ENCODE assay signal across 15 cellular contexts in the genomic region with DNA sequence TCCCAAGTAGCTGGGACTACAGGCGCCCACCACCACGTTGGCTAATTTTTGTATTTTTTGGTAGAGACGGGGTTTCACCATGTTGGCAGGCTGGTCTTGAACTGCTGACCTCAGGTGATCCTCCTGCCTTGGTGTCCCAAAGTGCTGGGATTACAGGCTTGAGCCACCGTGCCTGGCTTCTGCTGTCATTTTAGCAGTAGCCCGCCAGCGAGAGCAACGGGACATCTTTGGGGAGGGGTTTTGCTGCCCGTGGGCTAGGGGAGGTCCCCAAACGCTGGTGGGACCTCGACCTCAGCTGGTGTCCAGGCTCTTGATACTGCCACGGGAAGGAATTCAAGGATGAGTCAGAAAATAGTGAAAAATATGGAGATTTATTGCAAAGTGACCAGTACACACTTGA.
DNase-seq lines count a peak whose midpoint lies in the region; ATAC-seq and TF ChIP-seq lines count a peak whose summit lies in the region.
"Had no signal": no experiment of that assay in that cellular context is flagged by ENCODE, and none has a peak within 500 bp of the region (broad histone marks: within the 10 kb centered on the region; RNA-seq: fewer than 3 reads in every experiment).

No MANE protein-coding gene starts in this region.

- H3K27me3 Mint-ChIP-seq in activated CD4-positive, alpha-beta memory T cell treated with anti-CD3 and anti-CD28 coated beads for 36 hours, result no peaks in the 10 kb centered on the region
- no peaks in the 10 kb centered on the region for H3K27me3 Mint-ChIP-seq in activated CD4-positive, alpha-beta memory T cell treated with anti-CD3 and anti-CD28 coated beads, Interleukin-2, amount 10 ng/mL, durations not matched to agents 7 days and 5 days
- no peaks in the 10 kb centered on the region for H3K27me3 Mint-ChIP-seq in T-helper 17 cell
- H3K27me3 Mint-ChIP-seq in endodermal cell (ENCODE audit: insufficient read depth), result no peaks in the 10 kb centered on the region
- no peaks in the 10 kb centered on the region for H3K27me3 Mint-ChIP-seq in progenitor cell of endocrine pancreas
- H3K27me3 Mint-ChIP-seq: CD4-positive, alpha-beta T cell had no signal

- H3K4me3 Mint-ChIP-seq in activated CD4-positive, alpha-beta memory T cell treated with anti-CD3 and anti-CD28 coated beads for 36 hours, result no peak overlapping the region
- H3K4me3 Mint-ChIP-seq in activated CD4-positive, alpha-beta memory T cell treated with anti-CD3 and anti-CD28 coated beads, Interleukin-2, amount 10 ng/mL, durations not matched to agents 7 days and 5 days, result no peak overlapping the region
- H3K4me3 Mint-ChIP-seq in T-helper 17 cell (no peak overlapping the region), endodermal cell (no peak overlapping the region), progenitor cell of endocrine pancreas (ENCODE audit: low read depth) (no peak overlapping the region)
- H3K4me3 Mint-ChIP-seq: CD4-positive, alpha-beta T cell; HFFc6 had no signal

- H3K9me3 Mint-ChIP-seq in activated CD4-positive, alpha-beta memory T cell treated with anti-CD3 and anti-CD28 coated beads for 36 hours, result no peaks in the 10 kb centered on the region
- H3K9me3 Mint-ChIP-seq in activated CD4-positive, alpha-beta memory T cell treated with anti-CD3 and anti-CD28 coated beads, Interleukin-2, amount 10 ng/mL, durations not matched to agents 7 days and 5 days, result no peaks in the 10 kb centered on the region
- no peaks in the 10 kb centered on the region for H3K9me3 Mint-ChIP-seq in endodermal cell
- no peaks in the 10 kb centered on the region for H3K9me3 Mint-ChIP-seq in progenitor cell of endocrine pancreas (ENCODE audit: low read depth)
- H3K9me3 Mint-ChIP-seq: CD4-positive, alpha-beta T cell; HFFc6 had no signal

- POLR2A ChIA-PET in activated CD4-positive, alpha-beta memory T cell treated with anti-CD3 and anti-CD28 coated beads for 36 hours (lab: Charles Lee), result no interaction called here
- POLR2A ChIA-PET in activated CD4-positive, alpha-beta memory T cell treated with anti-CD3 and anti-CD28 coated beads, Interleukin-2, amount 10 ng/mL, durations not matched to agents 7 days and 5 days (lab: Charles Lee), result no interaction called here

- H3K4me3 ChIP-seq in endodermal cell (ENCODE audit: low read length) (no peak overlapping the region), sigmoid colon (no peak overlapping the region)
- H3K4me3 ChIP-seq: BLaER1 treated with 17β-estradiol and CSF1 and Interleukin-3, amounts not matched to agents 10 nM and 100 nM had no signal

- no peak for TF ChIP-seq CTCF in endodermal cell (conservative IDR thresholded peaks at IDR 0.05)
- no peak for TF ChIP-seq CTCF in sigmoid colon (IDR thresholded peaks at IDR 0.05)
- no peak for TF ChIP-seq CTCF in progenitor cell of endocrine pancreas (IDR thresholded peaks at IDR 0.05; ENCODE audit: unreplicated experiment)

- ATAC-seq in T-helper 17 cell, result no peak

- CTCF ChIA-PET in activated CD4-positive, alpha-beta memory T cell treated with anti-CD3 and anti-CD28 coated beads for 36 hours (lab: Charles Lee), result no interaction called here
- CTCF ChIA-PET in activated CD4-positive, alpha-beta memory T cell treated with anti-CD3 and anti-CD28 coated beads, Interleukin-2, amount 10 ng/mL, durations not matched to agents 7 days and 5 days (lab: Charles Lee), result interaction anchor here (1.0 to 3.0 kb wide), 9 partner anchors 9 to 182 kb away, joined by 3 to 13 read pairs (median 6); no protein-coding TSS in a partner anchor

- TF ChIP-seq EP300 in sigmoid colon (IDR thresholded peaks at IDR 0.05), result no peak

- no peak overlapping the region for H3K27ac ChIP-seq in endodermal cell (ENCODE audit: low read depth, low read length)
- no peak overlapping the region for H3K27ac ChIP-seq in sigmoid colon
- H3K27ac ChIP-seq: BLaER1 treated with 17β-estradiol and CSF1 and Interleukin-3, amounts not matched to agents 10 nM and 100 nM had no signal

- H3K36me3 Mint-ChIP-seq in activated CD4-positive, alpha-beta memory T cell treated with anti-CD3 and anti-CD28 coated beads for 36 hours, result peaks cover 2% of the 10 kb centered on the region
- no peaks in the 10 kb centered on the region for H3K36me3 Mint-ChIP-seq in activated CD4-positive, alpha-beta memory T cell treated with anti-CD3 and anti-CD28 coated beads, Interleukin-2, amount 10 ng/mL, durations not matched to agents 7 days and 5 days (ENCODE audit: low read depth)
- H3K36me3 Mint-ChIP-seq in T-helper 17 cell (ENCODE audit: low read depth) (no peaks in the 10 kb centered on the region), endodermal cell (ENCODE audit: low read depth) (no peaks in the 10 kb centered on the region), progenitor cell of endocrine pancreas (ENCODE audit: insufficient read depth) (no peaks in the 10 kb centered on the region)

- H3K27me3 ChIP-seq in endodermal cell (ENCODE audit: control insufficient read depth, insufficient read depth, low read length, poor library complexity, severe bottlenecking), result no peaks in the 10 kb centered on the region
- H3K27me3 ChIP-seq in sigmoid colon, result no peaks in the 10 kb centered on the region
- H3K27me3 ChIP-seq: BLaER1 treated with 17β-estradiol and CSF1 and Interleukin-3, amounts not matched to agents 10 nM and 100 nM had no signal

- peaks cover 6% of the 10 kb centered on the region for H3K4me1 Mint-ChIP-seq in activated CD4-positive, alpha-beta memory T cell treated with anti-CD3 and anti-CD28 coated beads for 36 hours (ENCODE audit: low read depth)
- peaks cover 47% of the 10 kb centered on the region for H3K4me1 Mint-ChIP-seq in activated CD4-positive, alpha-beta memory T cell treated with anti-CD3 and anti-CD28 coated beads, Interleukin-2, amount 10 ng/mL, durations not matched to agents 7 days and 5 days
- H3K4me1 Mint-ChIP-seq in T-helper 17 cell, result peaks cover 21% of the 10 kb centered on the region
- H3K4me1 Mint-ChIP-seq in endodermal cell, result peaks cover 31% of the 10 kb centered on the region
- H3K4me1 Mint-ChIP-seq in progenitor cell of endocrine pancreas (ENCODE audit: low read depth), result peaks cover 17% of the 10 kb centered on the region

- no peaks in the 10 kb centered on the region for H3K9me3 ChIP-seq in T-helper 17 cell (ENCODE audit: control insufficient read depth, low read length, poor library complexity, severe bottlenecking)
- no peaks in the 10 kb centered on the region for H3K9me3 ChIP-seq in endodermal cell (ENCODE audit: control insufficient read depth, low read length)
- H3K9me3 ChIP-seq in sigmoid colon, result no peaks in the 10 kb centered on the region
- H3K9me3 ChIP-seq: BLaER1 treated with 17β-estradiol and CSF1 and Interleukin-3, amounts not matched to agents 10 nM and 100 nM had no signal

- H3K36me3 ChIP-seq in endodermal cell (ENCODE audit: control insufficient read depth, insufficient read depth, low read length), result no peaks in the 10 kb centered on the region
- no peaks in the 10 kb centered on the region for H3K36me3 ChIP-seq in sigmoid colon

- H3K9ac ChIP-seq in endodermal cell (ENCODE audit: extremely low read depth, low read length, poor library complexity, severe bottlenecking), result no peak overlapping the region
- H3K9ac ChIP-seq: BLaER1 treated with 17β-estradiol and CSF1 and Interleukin-3, amounts not matched to agents 10 nM and 100 nM had no signal

- DNase-seq in activated CD4-positive, alpha-beta memory T cell treated with anti-CD3 and anti-CD28 coated beads for 36 hours, result no peak
- DNase-seq in activated CD4-positive, alpha-beta memory T cell treated with anti-CD3 and anti-CD28 coated beads, Interleukin-2, amount 10 ng/mL, durations not matched to agents 7 days and 5 days, result no peak
- DNase-seq in T-helper 17 cell (no peak), endodermal cell (peak; percentile 40), sigmoid colon (peak; percentile 38), head of caudate nucleus (no peak), NK-92 (lab: John Stamatoyannopoulos, UW; ENCODE audit: unreplicated experiment) (no peak), progenitor cell of endocrine pancreas (ENCODE audit: low spot score, unreplicated experiment) (no peak)
- DNase-seq: ACHN; Calu3; CD4-positive, alpha-beta T cell; DMS 273 treated with DMSO at 0.1 percent for 48 hours; HCEC 1CT; HFFc6 had no signal

- TF ChIP-seq POLR2A in sigmoid colon (IDR thresholded peaks at IDR 0.05), result no peak

- 91 to 95% methylated on average over 7 to 11 of the region's 11 CpGs for WGBS in endodermal cell (ENCODE audit: insufficient coverage in 1 of 2, insufficient read length in 1 of 2), 2 experiments
- 91% methylated on average over 11 of the region's 11 CpGs for WGBS in sigmoid colon, 2 donors

- no peaks in the 10 kb centered on the region for H3K4me1 ChIP-seq in endodermal cell (ENCODE audit: control insufficient read depth, insufficient read depth, low read length)
- peaks cover 0 to 36% (median 23%) of the 10 kb centered on the region in 4 donors for H3K4me1 ChIP-seq in sigmoid colon

- intact Hi-C loops in activated CD4-positive, alpha-beta memory T cell treated with anti-CD3 and anti-CD28 coated beads for 36 hours (cut with micrococcal nuclease), result no loop called here
- intact Hi-C loops in sigmoid colon (cut with DNase I) (no loop called here), head of caudate nucleus (cut with DNase I) (loop anchor here (5.0 kb wide), 1 partner anchor 175 kb away; no protein-coding TSS in a partner anchor)

- H3K27ac Mint-ChIP-seq in activated CD4-positive, alpha-beta memory T cell treated with anti-CD3 and anti-CD28 coated beads for 36 hours, result peak overlapping the region; percentile 42
- H3K27ac Mint-ChIP-seq in activated CD4-positive, alpha-beta memory T cell treated with anti-CD3 and anti-CD28 coated beads, Interleukin-2, amount 10 ng/mL, durations not matched to agents 7 days and 5 days, result no peak overlapping the region
- H3K27ac Mint-ChIP-seq in T-helper 17 cell (peak overlapping the region; percentile 80), endodermal cell (no peak overlapping the region), progenitor cell of endocrine pancreas (no peak overlapping the region)
- H3K27ac Mint-ChIP-seq: HFFc6 had no signal

Comparison
In these comparisons a context has a peak if more than half of its experiments do, and no peak if none do; other contexts are left out.
1. H3K27ac Mint-ChIP-seq: peak in activated CD4-positive, alpha-beta memory T cell treated with anti-CD3 and anti-CD28 coated beads for 36 hours (single experiment) and T-helper 17 cell (single experiment); none in activated CD4-positive, alpha-beta memory T cell treated with anti-CD3 and anti-CD28 coated beads, Interleukin-2, amount 10 ng/mL, durations not matched to agents 7 days and 5 days (single experiment), endodermal cell (single experiment) and progenitor cell of endocrine pancreas (single experiment).
2. DNase-seq: peak in endodermal cell (single experiment) and sigmoid colon (single experiment); none in activated CD4-positive, alpha-beta memory T cell treated with anti-CD3 and anti-CD28 coated beads for 36 hours (single experiment), activated CD4-positive, alpha-beta memory T cell treated with anti-CD3 and anti-CD28 coated beads, Interleukin-2, amount 10 ng/mL, durations not matched to agents 7 days and 5 days (single experiment), T-helper 17 cell (0 of 3), head of caudate nucleus (0 of 42), NK-92 (single experiment) and progenitor cell of endocrine pancreas (single experiment).